In genomic region chr7:5491251-5492044, GRCh38 we compare ENCODE assay signal across 14 cellular contexts. TPM values are rescaled to one million over a fixed set of nuclear protein-coding genes. Genes with fewer than 3 reads are reported as not detected.
A peak's percentile ranks its signal among the peaks of the same experiment; 100 is the strongest.
DNase-seq lines count a peak whose midpoint lies in the region; ATAC-seq and TF ChIP-seq lines count a peak whose summit lies in the region.
"Had no signal": no experiment of that assay in that cellular context is flagged by ENCODE, and none has a peak within 500 bp of the region (broad histone marks: within the 10 kb centered on the region; RNA-seq: fewer than 3 reads in every experiment).

No MANE protein-coding gene starts in this region.

- peak overlapping the region; percentile 62 for H3K27ac Mint-ChIP-seq in endodermal cell
- H3K27ac Mint-ChIP-seq: activated CD4-positive, alpha-beta memory T cell treated with anti-CD3 and anti-CD28 coated beads for 36 hours had no signal

- peak; percentile 79 for DNase-seq in NCI-H345 (lab: John Stamatoyannopoulos, UW)
- peak; percentile 60 for DNase-seq in endodermal cell
- DNase-seq in substantia nigra (lab: John Stamatoyannopoulos, UW), result peak in 3 of 49 donors; percentile 26 to 86 (median 30)
- no peak for DNase-seq in SK-N-DZ (ENCODE audit: low spot score)
- DNase-seq in activated CD8-positive, alpha-beta memory T cell treated with anti-CD3 and anti-CD28 coated beads, Interleukin-2, amount 50 U/mL, for 48 hours, result no peak
- DNase-seq: activated CD4-positive, alpha-beta memory T cell treated with anti-CD3 and anti-CD28 coated beads for 36 hours; activated gamma-delta T cell; CD4-positive, alpha-beta memory T cell; MM.1S; stimulated activated CD4-positive, alpha-beta T cell treated with anti-CD3 and anti-CD28 coated beads, Interleukin-4, amount 100 ng/mL, for 4 hours; stimulated activated naive CD8-positive, alpha-beta T cell treated with anti-CD3 and anti-CD28 coated beads, Interleukin-15, amount 100 ng/mL, for 72 hours had no signal

- H3K36me3 ChIP-seq in HEK293 (ENCODE audit: control insufficient read depth in 2 of 2, insufficient read depth in 1 of 2, low read length in 2 of 2), result peaks cover 0 to 21% of the 10 kb centered on the region in 2 experiments; a peak in 1 of 3 replicates
- H3K36me3 ChIP-seq in endodermal cell (ENCODE audit: control insufficient read depth, insufficient read depth, low read length), result peaks cover 3% of the 10 kb centered on the region

- H3K4me1 ChIP-seq in HEK293 (ENCODE audit: control insufficient read depth, insufficient read depth, low read length) (no peaks in the 10 kb centered on the region), endodermal cell (ENCODE audit: control insufficient read depth, insufficient read depth, low read length) (peaks cover 5% of the 10 kb centered on the region)

- ATAC-seq in HG02852 (IDR thresholded peaks at IDR 0.05; ENCODE audit: unreplicated experiment), result no peak
- ATAC-seq: esophagus mucosa; stimulated activated naive CD8-positive, alpha-beta T cell treated with anti-CD3 and anti-CD28 coated beads, Interleukin-15, amount 100 ng/mL, for 72 hours had no signal

- CTCF ChIA-PET in HEK293 (lab: Yijun Ruan, JAX), result interaction anchor here (0.6 to 1.6 kb wide), 4 partner anchors 21 to 212 kb away, joined by 3 to 11 read pairs (median 6); no protein-coding TSS in a partner anchor

- H3K4me3 ChIP-seq in HEK293 (ENCODE audit: low read depth, low read length) (no peak overlapping the region), endodermal cell (ENCODE audit: low read length) (no peak overlapping the region)

- POLR2A ChIA-PET in HEK293 (lab: Yijun Ruan, JAX), result interaction anchor here (0.6 kb wide), 1 partner anchor 66 kb away, joined by 4 read pairs; no protein-coding TSS in a partner anchor

- no peaks in the 10 kb centered on the region for H3K9me3 Mint-ChIP-seq in endodermal cell
- H3K9me3 Mint-ChIP-seq: activated CD4-positive, alpha-beta memory T cell treated with anti-CD3 and anti-CD28 coated beads for 36 hours; CD4-positive, alpha-beta memory T cell; stimulated activated naive CD8-positive, alpha-beta T cell treated with anti-CD3 and anti-CD28 coated beads, Interleukin-15, amount 100 ng/mL, for 72 hours had no signal

- H3K27me3 Mint-ChIP-seq in endodermal cell (ENCODE audit: insufficient read depth), result no peaks in the 10 kb centered on the region
- H3K27me3 Mint-ChIP-seq: activated CD4-positive, alpha-beta memory T cell treated with anti-CD3 and anti-CD28 coated beads for 36 hours; CD4-positive, alpha-beta memory T cell; stimulated activated naive CD8-positive, alpha-beta T cell treated with anti-CD3 and anti-CD28 coated beads, Interleukin-15, amount 100 ng/mL, for 72 hours had no signal

- 90 to 95% methylated on average over 21 to 30 of the region's 30 CpGs for WGBS in endodermal cell (ENCODE audit: insufficient coverage in 1 of 2, insufficient read length in 1 of 2), 2 experiments

- peaks cover 14% of the 10 kb centered on the region for H3K4me1 Mint-ChIP-seq in endodermal cell

- H3K36me3 Mint-ChIP-seq in endodermal cell (ENCODE audit: low read depth), result peaks cover 13% of the 10 kb centered on the region

- H3K9me3 ChIP-seq in HEK293 (ENCODE audit: control insufficient read depth, insufficient read depth, low read depth, low read length) (no peaks in the 10 kb centered on the region), endodermal cell (ENCODE audit: control insufficient read depth, low read length) (no peaks in the 10 kb centered on the region)

- H3K27ac ChIP-seq in HEK293 (ENCODE audit: extremely low read depth, low read depth, low read length) (no peak overlapping the region), endodermal cell (ENCODE audit: low read depth, low read length) (no peak overlapping the region), substantia nigra (ENCODE audit: low read depth, low read length, poor library complexity, severe bottlenecking) (peak overlapping the region; percentile 10)

- no peak for TF ChIP-seq CTCF in HEK293 (tag by site-specific recombination; IDR thresholded peaks at IDR 0.05)
- no peak for TF ChIP-seq CTCF in endodermal cell (conservative IDR thresholded peaks at IDR 0.05)

- no peak overlapping the region for H3K9ac ChIP-seq in endodermal cell (ENCODE audit: extremely low read depth, low read length, poor library complexity, severe bottlenecking)

- no peaks in the 10 kb centered on the region for H3K27me3 ChIP-seq in endodermal cell (ENCODE audit: control insufficient read depth, insufficient read depth, low read length, poor library complexity, severe bottlenecking)

- H3K4me3 Mint-ChIP-seq in endodermal cell, result no peak overlapping the region
- H3K4me3 Mint-ChIP-seq: activated CD4-positive, alpha-beta memory T cell treated with anti-CD3 and anti-CD28 coated beads for 36 hours; CD4-positive, alpha-beta memory T cell; stimulated activated naive CD8-positive, alpha-beta T cell treated with anti-CD3 and anti-CD28 coated beads, Interleukin-15, amount 100 ng/mL, for 72 hours had no signal

TF ChIP-seq in HEK293, 187 proteins besides CTCF, POLR2A, EP300 and RAD21:
- TF ChIP-seq SCRT2 (tag by site-specific recombination; IDR thresholded peaks at IDR 0.05) (peak; percentile 39; the same call in 1 of the 2 replicates), HOXA7 (CRISPR knock-in tag; IDR thresholded peaks at IDR 0.05; ENCODE audit: borderline replicate concordance) (no peak), ZFHX2 (tag by site-specific recombination; conservative IDR thresholded peaks at IDR 0.05) (0 out of 2 replicates have a peak, but pooled peaks have one; percentile 14), ZNF341 (tag by site-specific recombination; IDR thresholded peaks at IDR 0.05; ENCODE audit: low read depth) (peak; percentile 57)

RNA-seq across cellular contexts. Expression of gene FBXL18, which starts 22.2 kb away (rescaled TPM):
- 10 to 100 TPM; 13.4 to 15.5 TPM for total RNA-seq in endodermal cell
- 7.1 TPM for polyA plus RNA-seq in endodermal cell (2013, experiment 1 of 2)
- 5.4 TPM for polyA plus RNA-seq in endodermal cell (2013, experiment 2 of 2)
- polyA plus RNA-seq in SK-N-DZ (2014; cell fraction: cytosol; rRNA removed), result 6.6 and 10.6 TPM in 2 replicates
- 4.4 and 5.9 TPM in 2 replicates for polyA plus RNA-seq in SK-N-DZ (2014; cell fraction: nucleus; rRNA removed)

RNA-seq across cellular contexts. Expression of gene ACTB, which starts 39.0 kb away (rescaled TPM):
- total RNA-seq in endodermal cell, result 1,000 to 10,000 TPM; 4,550 to 5,347 TPM
- polyA plus RNA-seq in endodermal cell (2013, experiment 1 of 2), result 3,804 TPM
- 3,713 TPM for polyA plus RNA-seq in endodermal cell (2013, experiment 2 of 2)
- polyA plus RNA-seq in SK-N-DZ (2014; cell fraction: cytosol; rRNA removed), result 1,790 and 2,058 TPM in 2 replicates
- 1,150 and 2,442 TPM in 2 replicates for polyA plus RNA-seq in SK-N-DZ (2014; cell fraction: nucleus; rRNA removed)

Comparison
In these comparisons a context has a peak if more than half of its experiments do, and no peak if none do; other contexts are left out.
1. DNase-seq: peak in NCI-H345 (single experiment) and endodermal cell (single experiment); none in SK-N-DZ (single experiment) and activated CD8-positive, alpha-beta memory T cell treated with anti-CD3 and anti-CD28 coated beads, Interleukin-2, amount 50 U/mL, for 48 hours (single experiment).